Comparison of ENCODE assay signal across 25 cellular contexts in the genomic region with DNA sequence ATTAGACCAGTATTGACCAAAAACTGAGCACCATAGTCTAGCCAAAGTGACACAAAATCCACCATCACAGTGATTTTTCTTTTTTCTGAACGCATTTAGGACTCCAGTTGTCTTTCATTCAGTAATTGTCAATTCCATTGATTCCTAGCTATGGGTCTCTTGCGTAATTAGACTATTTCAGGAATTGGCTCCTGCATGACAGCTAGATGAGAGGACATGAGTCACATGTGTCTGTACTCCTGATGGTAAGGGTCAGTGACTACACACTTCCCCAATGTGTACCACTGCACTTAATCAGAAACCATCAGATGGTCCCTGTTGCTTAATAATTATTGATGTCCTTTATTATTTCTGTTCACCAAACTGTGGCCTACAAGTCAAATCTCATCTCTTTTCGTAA.
"Had no signal": no experiment of that assay in that cellular context is flagged by ENCODE, and none has a peak within 500 bp of the region (broad histone marks: within the 10 kb centered on the region; RNA-seq: fewer than 3 reads in every experiment).

No MANE protein-coding gene starts in this region.

- H3K27me3 Mint-ChIP-seq: activated CD8-positive, alpha-beta T cell treated with anti-CD3 and anti-CD28 coated beads for 36 hours; activated naive CD4-positive, alpha-beta T cell treated with anti-CD3 and anti-CD28 coated beads, Interleukin-2, amount 10 ng/mL, durations not matched to agents 7 days and 5 days; activated naive CD8-positive, alpha-beta T cell treated with anti-CD3 and anti-CD28 coated beads for 36 hours had no signal

- ATAC-seq: activated CD4-positive, CD25-positive, alpha-beta regulatory T cell treated with anti-CD3 and anti-CD28 coated beads, Interleukin-2, amount 50 U/mL, for 24 hours; activated CD8-positive, alpha-beta T cell treated with anti-CD3 and anti-CD28 coated beads for 36 hours; activated T-cell treated with anti-CD3 and anti-CD28 coated beads, Interleukin-2, amount 50 U/mL, for 72 hours had no signal

- H3K27ac ChIP-seq: brain microvascular endothelial cell, KMS-11, Peyer's patch had no signal

- H3K4me1 Mint-ChIP-seq: activated naive CD4-positive, alpha-beta T cell treated with anti-CD3 and anti-CD28 coated beads, Interleukin-2, amount 10 ng/mL, durations not matched to agents 7 days and 5 days; activated naive CD8-positive, alpha-beta T cell treated with anti-CD3 and anti-CD28 coated beads for 36 hours had no signal

- H3K36me3 ChIP-seq: brain microvascular endothelial cell, Peyer's patch had no signal

- H3K9me3 ChIP-seq: Peyer's patch had no signal

- H3K36me3 Mint-ChIP-seq: activated naive CD4-positive, alpha-beta T cell treated with anti-CD3 and anti-CD28 coated beads, Interleukin-2, amount 10 ng/mL, durations not matched to agents 7 days and 5 days; activated naive CD8-positive, alpha-beta T cell treated with anti-CD3 and anti-CD28 coated beads for 36 hours had no signal

- H3K4me1 ChIP-seq: Peyer's patch had no signal

- H3K4me3 ChIP-seq: Peyer's patch had no signal

- DNase-seq: activated CD4-positive, alpha-beta T cell treated with anti-CD3 and anti-CD28 coated beads for 4 hours; activated CD8-positive, alpha-beta memory T cell treated with anti-CD3 and anti-CD28 coated beads, Interleukin-2, amount 50 U/mL, for 4 hours; activated CD8-positive, alpha-beta T cell treated with anti-CD3 and anti-CD28 coated beads for 36 hours; activated gamma-delta T cell treated with Interleukin-2 at 50 U/mL for 16 hours; activated naive CD4-positive, alpha-beta T cell treated with anti-CD3 and anti-CD28 coated beads, Interleukin-2, amount 10 ng/mL, durations not matched to agents 7 days and 5 days; activated naive CD8-positive, alpha-beta T cell treated with anti-CD3 and anti-CD28 coated beads for 36 hours; activated T-cell treated with anti-CD3 and anti-CD28 coated beads, Interleukin-2, amount 50 U/mL, for 72 hours; brain microvascular endothelial cell; caudate nucleus; NCI-H1092; NCI-H1417; NCI-H1930; NCI-H2107; NCI-H2171 treated with DMSO at 0.1 percent for 48 hours; NCI-H345; NCI-H510A treated with DMSO at 0.1 percent for 48 hours; NCI-H69; NK-92 treated with Interleukin-12 subunit alpha and Interleukin-12 subunit beta, amount 100 ng/mL, for 24 hours; OCI-M1; Peyer's patch; SHP77 had no signal

- H3K27me3 ChIP-seq: brain microvascular endothelial cell, Peyer's patch had no signal

- H3K4me2 ChIP-seq: KMS-11 had no signal

- H3K4me3 Mint-ChIP-seq: activated CD8-positive, alpha-beta T cell treated with anti-CD3 and anti-CD28 coated beads for 36 hours; activated naive CD4-positive, alpha-beta T cell treated with anti-CD3 and anti-CD28 coated beads, Interleukin-2, amount 10 ng/mL, durations not matched to agents 7 days and 5 days; activated naive CD8-positive, alpha-beta T cell treated with anti-CD3 and anti-CD28 coated beads for 36 hours; activated T-cell treated with anti-CD3 and anti-CD28 coated beads, Interleukin-2, amount 50 U/mL, for 72 hours; T-helper 1 cell treated with Interleukin-12 subunit alpha and Interleukin-12 subunit beta and Interleukin-4 antibody, amounts not matched to agents 30 μg/mL and 1 μg/mL, for 36 hours had no signal

- H3K27ac Mint-ChIP-seq: activated CD8-positive, alpha-beta T cell treated with anti-CD3 and anti-CD28 coated beads for 36 hours; activated naive CD4-positive, alpha-beta T cell treated with anti-CD3 and anti-CD28 coated beads, Interleukin-2, amount 10 ng/mL, durations not matched to agents 7 days and 5 days; activated naive CD8-positive, alpha-beta T cell treated with anti-CD3 and anti-CD28 coated beads for 36 hours; activated T-cell treated with anti-CD3 and anti-CD28 coated beads, Interleukin-2, amount 50 U/mL, for 72 hours; activated T-helper 2 cell treated with anti-CD3 and anti-CD28 coated beads, Interferon-gamma antibody, Interleukin-2, Interleukin-4, amounts not matched to agents 10 μg/mL and 5 μg/mL and 100 μg/mL, durations not matched to agents 14 hours and 24 hours and 36 hours; T-helper 1 cell treated with Interleukin-12 subunit alpha and Interleukin-12 subunit beta and Interleukin-4 antibody, amounts not matched to agents 30 μg/mL and 1 μg/mL, for 36 hours had no signal
